In the genomic region with DNA sequence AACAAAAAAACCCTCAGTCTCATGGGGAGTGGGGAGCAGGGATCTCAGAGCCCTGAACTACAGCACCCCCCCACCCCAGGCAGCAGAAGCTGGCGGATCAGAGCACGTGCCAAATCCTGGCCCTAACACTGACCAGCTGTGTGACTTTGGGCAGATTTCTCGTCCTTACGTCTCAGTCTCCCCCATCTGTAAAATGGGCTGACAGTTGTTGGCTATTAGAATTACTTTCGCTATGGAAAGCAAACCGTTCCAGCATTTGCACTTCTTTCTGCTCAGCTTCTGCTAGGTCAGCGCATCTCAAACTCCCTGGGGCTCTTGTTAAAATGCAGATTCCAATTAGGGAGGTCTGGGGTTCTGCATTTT, we compare ENCODE assay signal across 18 cellular contexts. TPM values are rescaled to one million over a fixed set of nuclear protein-coding genes. Genes with fewer than 3 reads are reported as not detected.
DNase-seq lines count a peak whose midpoint lies in the region; ATAC-seq and TF ChIP-seq lines count a peak whose summit lies in the region.
"Had no signal": no experiment of that assay in that cellular context is flagged by ENCODE, and none has a peak within 500 bp of the region (broad histone marks: within the 10 kb centered on the region; RNA-seq: fewer than 3 reads in every experiment).

No MANE protein-coding gene starts in this region.

- POLR2A ChIA-PET in WTC11 (lab: Charles Lee), result interaction anchor here (0.9 to 2.2 kb wide), 3 partner anchors 11 to 170 kb away, joined by 4 to 16 read pairs (median 4); no protein-coding TSS in a partner anchor

- peaks cover 13% of the 10 kb centered on the region; the same call in 1 of the 2 replicates for H3K9me3 Mint-ChIP-seq in WTC11
- peaks cover 11% of the 10 kb centered on the region for H3K9me3 Mint-ChIP-seq in stimulated activated memory B cell treated with anti-CD40 and anti-IgM and Interleukin-4, amounts not matched to agents 10 μg/mL and 1 μg/mL and 100 μg/mL, for 72 hours
- H3K9me3 Mint-ChIP-seq: activated naive CD4-positive, alpha-beta T cell treated with anti-CD3 and anti-CD28 coated beads, Interleukin-2, amount 50 U/mL, for 24 hours; immature natural killer cell had no signal

- TF ChIP-seq CTCF in WTC11 (IDR thresholded peaks at IDR 0.05), result no peak

- DNase-seq in WTC11 (ENCODE audit: low spot score), result no peak
- DNase-seq in medulla oblongata (ENCODE audit: extremely low spot score), result no peak
- DNase-seq: DMS153; immature natural killer cell; naive thymus-derived CD4-positive, alpha-beta T cell; NCI-H226; stimulated activated CD4-positive, alpha-beta T cell treated with anti-CD3 and anti-CD28 coated beads, Interleukin-4, amount 100 ng/mL, for 4 hours; T-helper 1 cell had no signal

- ATAC-seq in GM19395 (IDR thresholded peaks at IDR 0.05; ENCODE audit: unreplicated experiment) (peak; percentile 10), HG03135 (IDR thresholded peaks at IDR 0.05; ENCODE audit: unreplicated experiment) (peak; percentile 2), WTC11 (no peak), HG03159 (IDR thresholded peaks at IDR 0.05; ENCODE audit: unreplicated experiment) (no peak), GM18867 (IDR thresholded peaks at IDR 0.05; ENCODE audit: unreplicated experiment) (no peak)
- ATAC-seq in stimulated activated memory B cell treated with anti-CD40 and anti-IgM and Interleukin-4, amounts not matched to agents 10 μg/mL and 1 μg/mL and 100 μg/mL, for 72 hours, result no peak
- ATAC-seq: naive thymus-derived CD4-positive, alpha-beta T cell; Right ventricle myocardium inferior had no signal

- CTCF ChIA-PET in WTC11 (lab: Charles Lee), result interaction anchor here (1.0 to 3.6 kb wide), 22 partner anchors 10 to 240 kb away, joined by 3 to 57 read pairs (median 8); a partner anchor contains a TSS

- peak overlapping the region; percentile 54 for H3K4me3 Mint-ChIP-seq in WTC11
- peak overlapping the region; percentile 73 for H3K4me3 Mint-ChIP-seq in stimulated activated memory B cell treated with anti-CD40 and anti-IgM and Interleukin-4, amounts not matched to agents 10 μg/mL and 1 μg/mL and 100 μg/mL, for 72 hours
- H3K4me3 Mint-ChIP-seq: activated naive CD4-positive, alpha-beta T cell treated with anti-CD3 and anti-CD28 coated beads, Interleukin-2, amount 50 U/mL, for 24 hours; brain; immature natural killer cell; naive thymus-derived CD4-positive, alpha-beta T cell had no signal

- peaks cover 38% of the 10 kb centered on the region for H3K4me1 Mint-ChIP-seq in WTC11
- H3K4me1 Mint-ChIP-seq in stimulated activated memory B cell treated with anti-CD40 and anti-IgM and Interleukin-4, amounts not matched to agents 10 μg/mL and 1 μg/mL and 100 μg/mL, for 72 hours, result peaks cover 62% of the 10 kb centered on the region
- H3K4me1 Mint-ChIP-seq: brain had no signal

- H3K27me3 Mint-ChIP-seq in WTC11 (ENCODE audit: low read depth), result no peaks in the 10 kb centered on the region; the same call in 1 of the 2 replicates
- H3K27me3 Mint-ChIP-seq in stimulated activated memory B cell treated with anti-CD40 and anti-IgM and Interleukin-4, amounts not matched to agents 10 μg/mL and 1 μg/mL and 100 μg/mL, for 72 hours, result peaks cover 21% of the 10 kb centered on the region
- H3K27me3 Mint-ChIP-seq: activated naive CD4-positive, alpha-beta T cell treated with anti-CD3 and anti-CD28 coated beads, Interleukin-2, amount 50 U/mL, for 24 hours had no signal

- peaks cover 23% of the 10 kb centered on the region for H3K36me3 Mint-ChIP-seq in WTC11
- H3K36me3 Mint-ChIP-seq in stimulated activated memory B cell treated with anti-CD40 and anti-IgM and Interleukin-4, amounts not matched to agents 10 μg/mL and 1 μg/mL and 100 μg/mL, for 72 hours, result peaks cover 34% of the 10 kb centered on the region
- H3K36me3 Mint-ChIP-seq: brain had no signal

- H3K27ac Mint-ChIP-seq in WTC11, result peak overlapping the region; percentile 76
- H3K27ac Mint-ChIP-seq in stimulated activated memory B cell treated with anti-CD40 and anti-IgM and Interleukin-4, amounts not matched to agents 10 μg/mL and 1 μg/mL and 100 μg/mL, for 72 hours, result peak overlapping the region; percentile 95
- H3K27ac Mint-ChIP-seq: activated naive CD4-positive, alpha-beta T cell treated with anti-CD3 and anti-CD28 coated beads, Interleukin-2, amount 50 U/mL, for 24 hours; immature natural killer cell had no signal

TF ChIP-seq in WTC11, 78 proteins besides CTCF, POLR2A, EP300 and RAD21 (continues in another document):
- TF ChIP-seq, protein P1, sequence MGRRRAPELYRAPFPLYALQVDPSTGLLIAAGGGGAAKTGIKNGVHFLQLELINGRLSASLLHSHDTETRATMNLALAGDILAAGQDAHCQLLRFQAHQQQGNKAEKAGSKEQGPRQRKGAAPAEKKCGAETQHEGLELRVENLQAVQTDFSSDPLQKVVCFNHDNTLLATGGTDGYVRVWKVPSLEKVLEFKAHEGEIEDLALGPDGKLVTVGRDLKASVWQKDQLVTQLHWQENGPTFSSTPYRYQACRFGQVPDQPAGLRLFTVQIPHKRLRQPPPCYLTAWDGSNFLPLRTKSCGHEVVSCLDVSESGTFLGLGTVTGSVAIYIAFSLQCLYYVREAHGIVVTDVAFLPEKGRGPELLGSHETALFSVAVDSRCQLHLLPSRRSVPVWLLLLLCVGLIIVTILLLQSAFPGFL (CRISPR knock-in tag; IDR thresholded peaks at IDR 0.05; ENCODE audit: borderline replicate concordance), result no peak
- TF ChIP-seq ZNF396 (CRISPR knock-in tag; IDR thresholded peaks at IDR 0.05; ENCODE audit: borderline replicate concordance) (no peak), ZNF121 (CRISPR knock-in tag; IDR thresholded peaks at IDR 0.05) (no peak), PRRX2 (CRISPR knock-in tag; IDR thresholded peaks at IDR 0.05) (no peak), NR1H2 (CRISPR knock-in tag; IDR thresholded peaks at IDR 0.05) (no peak), ELF4 (CRISPR knock-in tag; IDR thresholded peaks at IDR 0.05; ENCODE audit: low read depth) (no peak), ZNF671 (CRISPR knock-in tag; IDR thresholded peaks at IDR 0.05) (0 out of 2 replicates have a peak, but pooled peaks have one; percentile 32), ETV6 (CRISPR knock-in tag; IDR thresholded peaks at IDR 0.05) (no peak), GABPB1 (CRISPR knock-in tag; IDR thresholded peaks at IDR 0.05) (no peak), SOX15 (CRISPR knock-in tag; IDR thresholded peaks at IDR 0.05) (no peak), ZNF263 (CRISPR knock-in tag; IDR thresholded peaks at IDR 0.05; ENCODE audit: low read depth) (no peak), MXD4 (CRISPR knock-in tag; IDR thresholded peaks at IDR 0.05; ENCODE audit: borderline replicate concordance) (0 out of 2 replicates have a peak, but pooled peaks have one; percentile 56), GTF2I (CRISPR knock-in tag; conservative IDR thresholded peaks at IDR 0.05) (peak; percentile 99)
- TF ChIP-seq, protein P2, sequence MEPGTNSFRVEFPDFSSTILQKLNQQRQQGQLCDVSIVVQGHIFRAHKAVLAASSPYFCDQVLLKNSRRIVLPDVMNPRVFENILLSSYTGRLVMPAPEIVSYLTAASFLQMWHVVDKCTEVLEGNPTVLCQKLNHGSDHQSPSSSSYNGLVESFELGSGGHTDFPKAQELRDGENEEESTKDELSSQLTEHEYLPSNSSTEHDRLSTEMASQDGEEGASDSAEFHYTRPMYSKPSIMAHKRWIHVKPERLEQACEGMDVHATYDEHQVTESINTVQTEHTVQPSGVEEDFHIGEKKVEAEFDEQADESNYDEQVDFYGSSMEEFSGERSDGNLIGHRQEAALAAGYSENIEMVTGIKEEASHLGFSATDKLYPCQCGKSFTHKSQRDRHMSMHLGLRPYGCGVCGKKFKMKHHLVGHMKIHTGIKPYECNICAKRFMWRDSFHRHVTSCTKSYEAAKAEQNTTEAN (CRISPR knock-in tag; IDR thresholded peaks at IDR 0.05), result no peak
- TF ChIP-seq, protein P3, sequence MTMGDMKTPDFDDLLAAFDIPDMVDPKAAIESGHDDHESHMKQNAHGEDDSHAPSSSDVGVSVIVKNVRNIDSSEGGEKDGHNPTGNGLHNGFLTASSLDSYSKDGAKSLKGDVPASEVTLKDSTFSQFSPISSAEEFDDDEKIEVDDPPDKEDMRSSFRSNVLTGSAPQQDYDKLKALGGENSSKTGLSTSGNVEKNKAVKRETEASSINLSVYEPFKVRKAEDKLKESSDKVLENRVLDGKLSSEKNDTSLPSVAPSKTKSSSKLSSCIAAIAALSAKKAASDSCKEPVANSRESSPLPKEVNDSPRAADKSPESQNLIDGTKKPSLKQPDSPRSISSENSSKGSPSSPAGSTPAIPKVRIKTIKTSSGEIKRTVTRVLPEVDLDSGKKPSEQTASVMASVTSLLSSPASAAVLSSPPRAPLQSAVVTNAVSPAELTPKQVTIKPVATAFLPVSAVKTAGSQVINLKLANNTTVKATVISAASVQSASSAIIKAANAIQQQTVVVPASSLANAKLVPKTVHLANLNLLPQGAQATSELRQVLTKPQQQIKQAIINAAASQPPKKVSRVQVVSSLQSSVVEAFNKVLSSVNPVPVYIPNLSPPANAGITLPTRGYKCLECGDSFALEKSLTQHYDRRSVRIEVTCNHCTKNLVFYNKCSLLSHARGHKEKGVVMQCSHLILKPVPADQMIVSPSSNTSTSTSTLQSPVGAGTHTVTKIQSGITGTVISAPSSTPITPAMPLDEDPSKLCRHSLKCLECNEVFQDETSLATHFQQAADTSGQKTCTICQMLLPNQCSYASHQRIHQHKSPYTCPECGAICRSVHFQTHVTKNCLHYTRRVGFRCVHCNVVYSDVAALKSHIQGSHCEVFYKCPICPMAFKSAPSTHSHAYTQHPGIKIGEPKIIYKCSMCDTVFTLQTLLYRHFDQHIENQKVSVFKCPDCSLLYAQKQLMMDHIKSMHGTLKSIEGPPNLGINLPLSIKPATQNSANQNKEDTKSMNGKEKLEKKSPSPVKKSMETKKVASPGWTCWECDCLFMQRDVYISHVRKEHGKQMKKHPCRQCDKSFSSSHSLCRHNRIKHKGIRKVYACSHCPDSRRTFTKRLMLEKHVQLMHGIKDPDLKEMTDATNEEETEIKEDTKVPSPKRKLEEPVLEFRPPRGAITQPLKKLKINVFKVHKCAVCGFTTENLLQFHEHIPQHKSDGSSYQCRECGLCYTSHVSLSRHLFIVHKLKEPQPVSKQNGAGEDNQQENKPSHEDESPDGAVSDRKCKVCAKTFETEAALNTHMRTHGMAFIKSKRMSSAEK (CRISPR knock-in tag; IDR thresholded peaks at IDR 0.05; ENCODE audit: borderline replicate concordance), result no peak
- TF ChIP-seq, protein P4, sequence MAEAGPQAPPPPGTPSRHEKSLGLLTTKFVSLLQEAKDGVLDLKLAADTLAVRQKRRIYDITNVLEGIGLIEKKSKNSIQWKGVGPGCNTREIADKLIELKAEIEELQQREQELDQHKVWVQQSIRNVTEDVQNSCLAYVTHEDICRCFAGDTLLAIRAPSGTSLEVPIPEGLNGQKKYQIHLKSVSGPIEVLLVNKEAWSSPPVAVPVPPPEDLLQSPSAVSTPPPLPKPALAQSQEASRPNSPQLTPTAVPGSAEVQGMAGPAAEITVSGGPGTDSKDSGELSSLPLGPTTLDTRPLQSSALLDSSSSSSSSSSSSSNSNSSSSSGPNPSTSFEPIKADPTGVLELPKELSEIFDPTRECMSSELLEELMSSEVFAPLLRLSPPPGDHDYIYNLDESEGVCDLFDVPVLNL (CRISPR knock-in tag; IDR thresholded peaks at IDR 0.05; ENCODE audit: borderline replicate concordance, low read depth), result no peak

RNA-seq across cellular contexts. Expression of a gene that starts 15.5 kb away (rescaled TPM):
- 20.5 to 21.3 TPM (median 20.8 TPM) in 3 replicates for total RNA-seq in WTC11 (2021)
- total RNA-seq: dermis microvascular lymphatic vessel endothelial cell, HT-29 had no signal

RNA-seq across cellular contexts. Expression of a gene that starts 59.3 kb away (rescaled TPM):
- total RNA-seq in WTC11 (2021), result 65.6 to 75.1 TPM (median 67.4 TPM) in 3 replicates

Comparison
In these comparisons a context has a peak if more than half of its experiments do, and no peak if none do; other contexts are left out.
1. ATAC-seq: peak in GM19395 (single experiment) and HG03135 (single experiment); none in WTC11 (single experiment), stimulated activated memory B cell treated with anti-CD40 and anti-IgM and Interleukin-4, amounts not matched to agents 10 μg/mL and 1 μg/mL and 100 μg/mL, for 72 hours (single experiment), HG03159 (single experiment) and GM18867 (single experiment).